Comparison of ENCODE assay signal across 20 cellular contexts in the genomic region with DNA sequence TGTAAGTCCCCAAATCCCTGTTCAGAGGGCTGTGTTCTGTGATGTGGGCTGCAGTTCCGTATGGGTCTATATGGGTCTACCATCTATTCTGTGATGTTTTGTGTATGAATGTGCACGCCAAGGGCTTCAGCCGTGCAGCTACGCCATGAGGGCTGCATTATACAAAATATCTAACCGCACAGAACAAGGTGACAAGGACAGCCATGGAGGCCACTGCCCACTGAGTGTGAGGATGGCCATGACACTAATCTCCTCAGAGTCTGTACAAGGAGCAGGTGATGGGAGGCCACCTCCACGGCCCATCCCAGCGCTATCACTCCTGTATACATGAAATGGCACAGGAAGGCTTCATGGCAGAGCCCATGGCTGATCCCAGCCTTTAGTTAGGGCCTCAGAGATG.
"Had no signal": no experiment of that assay in that cellular context is flagged by ENCODE, and none has a peak within 500 bp of the region (broad histone marks: within the 10 kb centered on the region; RNA-seq: fewer than 3 reads in every experiment).

No MANE protein-coding gene starts in this region.

- H3K36me3 ChIP-seq: MG63, SJCRH30 had no signal

- H3K27ac ChIP-seq: HL-60, SJCRH30 had no signal

- H3K4me3 ChIP-seq: MG63, SJCRH30 had no signal

- DNase-seq: Karpas-422, KBM-7, MG63, NCI-H1092, NCI-H1105 treated with DMSO at 0.1 percent for 48 hours, NCI-H1417 treated with DMSO at 0.1 percent for 48 hours, NCI-H187, NCI-H2029, NCI-H2081 treated with DMSO at 0.1 percent for 48 hours, NCI-H2171, NCI-H226, NCI-H446, NCI-H510A, NCI-H524 treated with DMSO at 0.1 percent for 48 hours, NCI-H774, RPMI8226, SHP77 treated with DMSO at 0.1 percent for 48 hours, SJCRH30 had no signal

- H3K9me3 ChIP-seq: MG63, SJCRH30 had no signal

- H3K27me3 ChIP-seq: MG63, SJCRH30 had no signal

- ATAC-seq: SK-N-SH treated with all-trans-retinoic acid at 6 μM for 48 hours had no signal
